Comparison of ENCODE assay signal across 12 cellular contexts in genomic region chr15:58738051-58738707, GRCh38. TPM values are rescaled to one million over a fixed set of nuclear protein-coding genes. Genes with fewer than 3 reads are reported as not detected.
A peak's percentile ranks its signal among the peaks of the same experiment; 100 is the strongest.
DNase-seq lines count a peak whose midpoint lies in the region; FAIRE-seq and TF ChIP-seq lines count a peak whose summit lies in the region.
"Had no signal": no experiment of that assay in that cellular context is flagged by ENCODE, and none has a peak within 500 bp of the region (broad histone marks: within the 10 kb centered on the region; RNA-seq: fewer than 3 reads in every experiment).

No MANE protein-coding gene starts in this region.

- peak; percentile 68 for FAIRE-seq in islet of Langerhans (lab: Jason Lieb, UNC)

- peak overlapping the region; percentile 69 for H3K27ac ChIP-seq in HL-60 (replicated peaks)

- H3K27ac Mint-ChIP-seq in activated T-helper 1 cell treated with anti-CD3 and anti-CD28 coated beads, Interleukin-12 subunit alpha, Interleukin-12 subunit beta, Interleukin-2, Interleukin-4 antibody, amounts not matched to agents 30 ng/mL and 10 ng/mL and 1 ng/mL, durations not matched to agents 14 hours and 24 hours and 36 hours: peak overlapping the region; percentile 21

- intact Hi-C loops in activated T-helper 1 cell treated with anti-CD3 and anti-CD28 coated beads, Interleukin-12 subunit alpha, Interleukin-12 subunit beta, Interleukin-2, Interleukin-4 antibody, amounts not matched to agents 30 ng/mL and 10 ng/mL and 1 ng/mL, durations not matched to agents 14 hours and 24 hours and 36 hours (cut with micrococcal nuclease): loop anchor here (1.0 kb wide), 1 partner anchor 8 kb away; no protein-coding TSS in a partner anchor

- peaks cover 47% of the 10 kb centered on the region for H3K4me1 Mint-ChIP-seq in activated T-helper 1 cell treated with anti-CD3 and anti-CD28 coated beads, Interleukin-12 subunit alpha, Interleukin-12 subunit beta, Interleukin-2, Interleukin-4 antibody, amounts not matched to agents 30 ng/mL and 10 ng/mL and 1 ng/mL, durations not matched to agents 14 hours and 24 hours and 36 hours (ENCODE audit: low read depth)

- no peak for TF ChIP-seq CTCF in HL-60 (IDR thresholded peaks at IDR 0.05; ENCODE audit: insufficient read depth, low read length)

- H3K9me3 Mint-ChIP-seq in activated T-helper 1 cell treated with anti-CD3 and anti-CD28 coated beads, Interleukin-12 subunit alpha, Interleukin-12 subunit beta, Interleukin-2, Interleukin-4 antibody, amounts not matched to agents 30 ng/mL and 10 ng/mL and 1 ng/mL, durations not matched to agents 14 hours and 24 hours and 36 hours: no peaks in the 10 kb centered on the region

- no peak overlapping the region for H3K4me3 ChIP-seq in HL-60 (replicated peaks; ENCODE audit: insufficient read depth, low read length)
- H3K4me3 ChIP-seq: tibial nerve had no signal

- no peaks in the 10 kb centered on the region for H3K27me3 Mint-ChIP-seq in activated T-helper 1 cell treated with anti-CD3 and anti-CD28 coated beads, Interleukin-12 subunit alpha, Interleukin-12 subunit beta, Interleukin-2, Interleukin-4 antibody, amounts not matched to agents 30 ng/mL and 10 ng/mL and 1 ng/mL, durations not matched to agents 14 hours and 24 hours and 36 hours (ENCODE audit: insufficient read depth)

- no peak overlapping the region for H3K4me3 Mint-ChIP-seq in activated T-helper 1 cell treated with anti-CD3 and anti-CD28 coated beads, Interleukin-12 subunit alpha, Interleukin-12 subunit beta, Interleukin-2, Interleukin-4 antibody, amounts not matched to agents 30 ng/mL and 10 ng/mL and 1 ng/mL, durations not matched to agents 14 hours and 24 hours and 36 hours

- no peaks in the 10 kb centered on the region for H3K27me3 ChIP-seq in HL-60 (ENCODE audit: insufficient read depth, poor library complexity, severe bottlenecking)
- H3K27me3 ChIP-seq: tibial nerve had no signal

- DNase-seq in AG20443 (ENCODE audit: low spot score): peak; percentile 16
- peak; percentile 14 to 66 for DNase-seq in HL-60 (ENCODE audit: low read depth in 1 of 2, low spot score in 1 of 2)
- DNase-seq in activated T-helper 1 cell treated with anti-CD3 and anti-CD28 coated beads, Interleukin-12 subunit alpha, Interleukin-12 subunit beta, Interleukin-2, Interleukin-4 antibody, amounts not matched to agents 30 ng/mL and 10 ng/mL and 1 ng/mL, durations not matched to agents 14 hours and 24 hours and 36 hours (ENCODE audit: low spot score): no peak
- DNase-seq in NCI-H1092 treated with DMSO at 0.1 percent for 48 hours (lab: John Stamatoyannopoulos, UW): no peak
- no peak for DNase-seq in midbrain (lab: John Stamatoyannopoulos, UW)
- DNase-seq in HPDE6-E6E7 (ENCODE audit: extremely low spot score): no peak
- no peak for DNase-seq in NCI-H345 treated with DMSO at 0.1 percent for 48 hours (lab: John Stamatoyannopoulos, UW; ENCODE audit: unreplicated experiment)
- DNase-seq: GOT3; NCI-H187; stimulated activated CD4-positive, alpha-beta T cell treated with anti-CD3 and anti-CD28 coated beads, Interleukin-4, amount 100 ng/mL, for 1 hour had no signal

- peaks cover 3% of the 10 kb centered on the region for H3K36me3 Mint-ChIP-seq in activated T-helper 1 cell treated with anti-CD3 and anti-CD28 coated beads, Interleukin-12 subunit alpha, Interleukin-12 subunit beta, Interleukin-2, Interleukin-4 antibody, amounts not matched to agents 30 ng/mL and 10 ng/mL and 1 ng/mL, durations not matched to agents 14 hours and 24 hours and 36 hours (ENCODE audit: low read depth)

RNA-seq across cellular contexts. Expression of gene ADAM10, which starts 11.3 kb away (rescaled TPM):
- total RNA-seq in activated T-helper 1 cell treated with anti-CD3 and anti-CD28 coated beads, Interleukin-12 subunit alpha, Interleukin-12 subunit beta, Interleukin-2, Interleukin-4 antibody, amounts not matched to agents 30 ng/mL and 10 ng/mL and 1 ng/mL, durations not matched to agents 14 hours and 24 hours and 36 hours: 98.7 and 116 TPM in 2 replicates

RNA-seq across cellular contexts. Expression of gene MINDY2, which starts 32.9 kb away (rescaled TPM):
- total RNA-seq in activated T-helper 1 cell treated with anti-CD3 and anti-CD28 coated beads, Interleukin-12 subunit alpha, Interleukin-12 subunit beta, Interleukin-2, Interleukin-4 antibody, amounts not matched to agents 30 ng/mL and 10 ng/mL and 1 ng/mL, durations not matched to agents 14 hours and 24 hours and 36 hours: 9.0 and 9.7 TPM in 2 replicates

Comparison
In these comparisons a context has a peak if more than half of its experiments do, and no peak if none do; other contexts are left out.
1. DNase-seq: peak in AG20443 (single experiment) and HL-60 (2 of 2); none in activated T-helper 1 cell treated with anti-CD3 and anti-CD28 coated beads, Interleukin-12 subunit alpha, Interleukin-12 subunit beta, Interleukin-2, Interleukin-4 antibody, amounts not matched to agents 30 ng/mL and 10 ng/mL and 1 ng/mL, durations not matched to agents 14 hours and 24 hours and 36 hours (single experiment), NCI-H1092 treated with DMSO at 0.1 percent for 48 hours (single experiment), midbrain (single experiment), HPDE6-E6E7 (single experiment) and NCI-H345 treated with DMSO at 0.1 percent for 48 hours (single experiment).